ENCODE assay signal across 20 cellular contexts in genomic region chr3:76886761-76887500, GRCh38.
DNase-seq lines count a peak whose midpoint lies in the region; ATAC-seq, FAIRE-seq and TF ChIP-seq lines count a peak whose summit lies in the region.
"Had no signal": no experiment of that assay in that cellular context is flagged by ENCODE, and none has a peak within 500 bp of the region (broad histone marks: within the 10 kb centered on the region; RNA-seq: fewer than 3 reads in every experiment).

No MANE protein-coding gene starts in this region.

- no peaks in the 10 kb centered on the region for H3K9me3 ChIP-seq in liver (ENCODE audit: control insufficient read depth in 4 of 4, low read length in 3 of 4)
- H3K9me3 ChIP-seq in HepG2 (ENCODE audit: low read length), result no peaks in the 10 kb centered on the region
- no peaks in the 10 kb centered on the region for H3K9me3 ChIP-seq in right lobe of liver
- H3K9me3 ChIP-seq: A549; BLaER1 treated with 17β-estradiol and CSF1 and Interleukin-3, amounts not matched to agents 10 nM and 100 nM; Caco-2 had no signal

- no peak overlapping the region for H3K4me3 ChIP-seq in liver (ENCODE audit: low read depth in 1 of 3, low read length in 3 of 3)
- H3K4me3 ChIP-seq in HepG2 (replicated peaks in 1 of 3; ENCODE audit: insufficient read depth in 1 of 3, low read depth in 2 of 3, low read length in 3 of 3), result no peak overlapping the region
- H3K4me3 ChIP-seq in right lobe of liver, result no peak overlapping the region
- H3K4me3 ChIP-seq: A549; BLaER1 treated with 17β-estradiol and CSF1 and Interleukin-3, amounts not matched to agents 10 nM and 100 nM had no signal

- CTCF ChIA-PET in HepG2 (lab: Yijun Ruan, JAX; ENCODE audit: low intra/inter-chr PET ratio, low total read pairs), result no interaction called here

- intact Hi-C loops in HepG2 (cut with micrococcal nuclease; ENCODE audit: unreplicated experiment) (no loop called here), right lobe of liver (cut with DNase I) (no loop called here)

- TF ChIP-seq EP300 in HepG2 (IDR thresholded peaks at IDR 0.05; ENCODE audit: low read depth in 2 of 2, low read length in 2 of 2), result no peak
- no peak for TF ChIP-seq EP300 in HepG2 (CRISPR knock-in tag; IDR thresholded peaks at IDR 0.05; ENCODE audit: borderline replicate concordance)

- no peaks in the 10 kb centered on the region for H4K20me1 ChIP-seq in HepG2 (ENCODE audit: insufficient read depth, low read length)
- H4K20me1 ChIP-seq: BLaER1 treated with 17β-estradiol and CSF1 and Interleukin-3, amounts not matched to agents 10 nM and 100 nM had no signal

- TF ChIP-seq CTCF in liver (IDR thresholded peaks at IDR 0.05; ENCODE audit: low read depth, low read length, missing input control) (no peak), HepG2 (CRISPR knock-in tag; IDR thresholded peaks at IDR 0.05) (no peak), right lobe of liver (IDR thresholded peaks at IDR 0.05) (no peak)

- peaks cover 3 to 14% (median 11%) of the 10 kb centered on the region in 4 donors for H3K4me1 ChIP-seq in liver (ENCODE audit: control insufficient read depth in 4 of 4, insufficient read depth in 4 of 4, low read length in 3 of 4)
- H3K4me1 ChIP-seq in HepG2 (ENCODE audit: insufficient read depth, low read length), result no peaks in the 10 kb centered on the region
- H3K4me1 ChIP-seq in right lobe of liver, result peaks cover 0 to 16% (median 0%) of the 10 kb centered on the region in 4 donors
- H3K4me1 ChIP-seq: A549; BLaER1 treated with 17β-estradiol and CSF1 and Interleukin-3, amounts not matched to agents 10 nM and 100 nM; Caco-2 had no signal

- no TSS peak for BruUV-seq in HepG2 (replicated peaks; lab: Mats Ljungman, UMichigan)

- ATAC-seq in HepG2 (no peak), right lobe of liver (peak; percentile 50 to 60 (median 58)), GM18511 (IDR thresholded peaks at IDR 0.05; ENCODE audit: unreplicated experiment) (no peak)
- ATAC-seq: A549; CD8-positive, alpha-beta T cell had no signal

- in situ Hi-C loops in HepG2 (cut with HindIII; ENCODE audit: extremely low pct_ligation_motif_present, low pct_unique_long_range_greater_than_20kb), result no loop called here

- H3K27ac ChIP-seq in liver (ENCODE audit: low read depth in 1 of 2, low read length in 2 of 2) (no peak overlapping the region), HepG2 (ENCODE audit: extremely low read length, insufficient read depth, low read length) (no peak overlapping the region), right lobe of liver (no peak overlapping the region)
- H3K27ac ChIP-seq: 22Rv1; A549; BLaER1 treated with 17β-estradiol and CSF1 and Interleukin-3, amounts not matched to agents 10 nM and 100 nM; C4-2B had no signal

- H3K4me2 ChIP-seq in HepG2 (ENCODE audit: low read depth, low read length), result no peak overlapping the region
- H3K4me2 ChIP-seq: A549; BLaER1 treated with 17β-estradiol and CSF1 and Interleukin-3, amounts not matched to agents 10 nM and 100 nM had no signal

- no peak for DNase-seq in HepG2 (ENCODE audit: low spot score)
- DNase-seq in right lobe of liver, result no peak
- no peak for DNase-seq in middle frontal gyrus (ENCODE audit: extremely low spot score, low spot score)
- DNase-seq: AML-193; Caco-2; Calu3; CD4-positive, alpha-beta T cell; CD8-positive, alpha-beta T cell; DMS79 treated with DMSO at 0.1 percent for 48 hours; GF-D8 had no signal

- no peak for FAIRE-seq in HepG2 (lab: Jason Lieb, UNC)
- FAIRE-seq: A549, D721Med, G401.6, GM12891 had no signal

- POLR2A ChIA-PET in HepG2 (lab: Yijun Ruan, JAX), result no interaction called here

- no peak overlapping the region for H2AFZ ChIP-seq in HepG2 (ENCODE audit: low read length)

- H3K36me3 ChIP-seq in liver (ENCODE audit: control insufficient read depth in 4 of 4, insufficient read depth in 3 of 4, low read depth in 1 of 4, low read length in 3 of 4), result no peaks in the 10 kb centered on the region
- no peaks in the 10 kb centered on the region for H3K36me3 ChIP-seq in HepG2 (replicated peaks in 1 of 2; ENCODE audit: control insufficient read depth in 1 of 2, insufficient read depth in 2 of 2, low read length in 2 of 2)
- no peaks in the 10 kb centered on the region for H3K36me3 ChIP-seq in right lobe of liver
- H3K36me3 ChIP-seq: BLaER1 treated with 17β-estradiol and CSF1 and Interleukin-3, amounts not matched to agents 10 nM and 100 nM had no signal

- H3K27me3 ChIP-seq in liver (ENCODE audit: control insufficient read depth in 4 of 4, insufficient read depth in 4 of 4, low read length in 3 of 4) (no peaks in the 10 kb centered on the region), HepG2 (ENCODE audit: control insufficient read depth in 1 of 2, insufficient read depth in 2 of 2, low read length in 2 of 2) (no peaks in the 10 kb centered on the region; a peak in 1 of 5 replicates), right lobe of liver (no peaks in the 10 kb centered on the region)
- H3K27me3 ChIP-seq: BLaER1 treated with 17β-estradiol and CSF1 and Interleukin-3, amounts not matched to agents 10 nM and 100 nM had no signal

- H3K9ac ChIP-seq in liver (ENCODE audit: low read depth in 1 of 2, low read length in 2 of 2) (no peak overlapping the region), HepG2 (ENCODE audit: insufficient read depth, low read depth, low read length) (no peak overlapping the region)
- H3K9ac ChIP-seq: BLaER1 treated with 17β-estradiol and CSF1 and Interleukin-3, amounts not matched to agents 10 nM and 100 nM had no signal

- TF ChIP-seq POLR2A in HepG2 (IDR thresholded peaks at IDR 0.05; ENCODE audit: insufficient read depth in 1 of 2, low read depth in 2 of 2, low read length in 2 of 2), result no peak
- no peak for TF ChIP-seq POLR2A in right lobe of liver (IDR thresholded peaks at IDR 0.05)

- no peaks in the 10 kb centered on the region for H3K79me2 ChIP-seq in HepG2 (ENCODE audit: insufficient read depth, low read length)

- TF ChIP-seq RAD21 in liver (IDR thresholded peaks at IDR 0.05), result no peak
- no peak for TF ChIP-seq RAD21 in HepG2 (CRISPR knock-in tag; IDR thresholded peaks at IDR 0.05)

- 44% methylated on average over 3 of the region's 3 CpGs for WGBS in liver
- 22% methylated on average over 3 of the region's 3 CpGs for WGBS in HepG2 (ENCODE audit: low lambda C conversion rate)
- 32% methylated on average over 3 of the region's 3 CpGs for WGBS in right lobe of liver (ENCODE audit: insufficient coverage, low coverage, low lambda C conversion rate, missing lambda C conversion rate)

TF ChIP-seq in liver, 16 proteins besides CTCF, POLR2A, EP300 and RAD21 (continues in another document):
- peak; percentile 13 to 40 for TF ChIP-seq RXRA (IDR thresholded peaks at IDR 0.05)
- TF ChIP-seq NR2F2 (IDR thresholded peaks at IDR 0.05), result no peak
- TF ChIP-seq EGR1 (IDR thresholded peaks at IDR 0.05; ENCODE audit: low read depth in 2 of 2), result no peak
- TF ChIP-seq ATF3 (IDR thresholded peaks at IDR 0.05), result no peak

TF ChIP-seq in HepG2, 621 proteins besides CTCF, POLR2A, EP300 and RAD21:
- TF ChIP-seq ZNF136 (CRISPR knock-in tag; IDR thresholded peaks at IDR 0.05; ENCODE audit: low read depth) (no peak), GATAD1 (CRISPR knock-in tag; IDR thresholded peaks at IDR 0.05) (no peak), PHF8 (CRISPR knock-in tag; IDR thresholded peaks at IDR 0.05) (no peak), ZNF431 (CRISPR knock-in tag; IDR thresholded peaks at IDR 0.05; ENCODE audit: borderline replicate concordance, low read depth) (no peak), NR2F1 (CRISPR knock-in tag; IDR thresholded peaks at IDR 0.05) (no peak)
TF ChIP-seq in HepG2: peak in this region for 0.

TF ChIP-seq in PFSK-1, 5 proteins besides CTCF, POLR2A, EP300 and RAD21:
- TF ChIP-seq, protein P1, sequence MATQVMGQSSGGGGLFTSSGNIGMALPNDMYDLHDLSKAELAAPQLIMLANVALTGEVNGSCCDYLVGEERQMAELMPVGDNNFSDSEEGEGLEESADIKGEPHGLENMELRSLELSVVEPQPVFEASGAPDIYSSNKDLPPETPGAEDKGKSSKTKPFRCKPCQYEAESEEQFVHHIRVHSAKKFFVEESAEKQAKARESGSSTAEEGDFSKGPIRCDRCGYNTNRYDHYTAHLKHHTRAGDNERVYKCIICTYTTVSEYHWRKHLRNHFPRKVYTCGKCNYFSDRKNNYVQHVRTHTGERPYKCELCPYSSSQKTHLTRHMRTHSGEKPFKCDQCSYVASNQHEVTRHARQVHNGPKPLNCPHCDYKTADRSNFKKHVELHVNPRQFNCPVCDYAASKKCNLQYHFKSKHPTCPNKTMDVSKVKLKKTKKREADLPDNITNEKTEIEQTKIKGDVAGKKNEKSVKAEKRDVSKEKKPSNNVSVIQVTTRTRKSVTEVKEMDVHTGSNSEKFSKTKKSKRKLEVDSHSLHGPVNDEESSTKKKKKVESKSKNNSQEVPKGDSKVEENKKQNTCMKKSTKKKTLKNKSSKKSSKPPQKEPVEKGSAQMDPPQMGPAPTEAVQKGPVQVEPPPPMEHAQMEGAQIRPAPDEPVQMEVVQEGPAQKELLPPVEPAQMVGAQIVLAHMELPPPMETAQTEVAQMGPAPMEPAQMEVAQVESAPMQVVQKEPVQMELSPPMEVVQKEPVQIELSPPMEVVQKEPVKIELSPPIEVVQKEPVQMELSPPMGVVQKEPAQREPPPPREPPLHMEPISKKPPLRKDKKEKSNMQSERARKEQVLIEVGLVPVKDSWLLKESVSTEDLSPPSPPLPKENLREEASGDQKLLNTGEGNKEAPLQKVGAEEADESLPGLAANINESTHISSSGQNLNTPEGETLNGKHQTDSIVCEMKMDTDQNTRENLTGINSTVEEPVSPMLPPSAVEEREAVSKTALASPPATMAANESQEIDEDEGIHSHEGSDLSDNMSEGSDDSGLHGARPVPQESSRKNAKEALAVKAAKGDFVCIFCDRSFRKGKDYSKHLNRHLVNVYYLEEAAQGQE (IDR thresholded peaks at IDR 0.05; ENCODE audit: insufficient read depth in 1 of 2, low read depth in 2 of 2, low read length in 2 of 2), result peak; percentile 58 to 81; a peak in 3 of 4 replicates
- TF ChIP-seq TAF1 (IDR thresholded peaks at IDR 0.05; ENCODE audit: borderline replicate concordance, insufficient read depth, low read length), result no peak

Comparison
In these comparisons a context has a peak if more than half of its experiments do, and no peak if none do; other contexts are left out.
1. ATAC-seq: peak in right lobe of liver (4 of 4); none in HepG2 (single experiment) and GM18511 (single experiment).